12 cellular contexts compared by ENCODE assay signal in genomic region chr10:680146-680545, GRCh38. TPM values are rescaled to one million over a fixed set of nuclear protein-coding genes. Genes with fewer than 3 reads are reported as not detected.
DNase-seq lines count a peak whose midpoint lies in the region; ATAC-seq and TF ChIP-seq lines count a peak whose summit lies in the region.
"Had no signal": no experiment of that assay in that cellular context is flagged by ENCODE, and none has a peak within 500 bp of the region (broad histone marks: within the 10 kb centered on the region; RNA-seq: fewer than 3 reads in every experiment).

No MANE protein-coding gene starts in this region.

- H3K36me3 ChIP-seq in GM23338 (ENCODE audit: insufficient read depth) (no peaks in the 10 kb centered on the region), psoas muscle (ENCODE audit: insufficient read depth in 1 of 2, low read depth in 1 of 2) (no peaks in the 10 kb centered on the region), GM23248 (ENCODE audit: low read depth) (no peaks in the 10 kb centered on the region)

- H3K27me3 ChIP-seq in GM23338 (ENCODE audit: insufficient read depth) (no peaks in the 10 kb centered on the region), dorsolateral prefrontal cortex (no peaks in the 10 kb centered on the region), psoas muscle (ENCODE audit: insufficient read depth in 3 of 3, low read length in 2 of 3) (no peaks in the 10 kb centered on the region), GM23248 (replicated peaks; ENCODE audit: insufficient read depth) (no peaks in the 10 kb centered on the region)

- H3K27ac ChIP-seq in GM23338 (ENCODE audit: low read depth) = no peak overlapping the region
- H3K27ac ChIP-seq in dorsolateral prefrontal cortex = peak overlapping the region in 54 of 59 donors; percentile 23 to 87 (median 66)
- H3K27ac ChIP-seq in psoas muscle = peak overlapping the region; percentile 71
- H3K27ac ChIP-seq in GM23248 = no peak overlapping the region

- no peak overlapping the region for H3K4me3 Mint-ChIP-seq in GM23338
- H3K4me3 Mint-ChIP-seq: activated CD4-positive, alpha-beta T cell treated with anti-CD3 and anti-CD28 coated beads for 36 hours; activated T-cell treated with anti-CD3 and anti-CD28 coated beads, Interleukin-2, amount 50 U/mL, for 72 hours; endodermal cell had no signal

- H3K27me3 Mint-ChIP-seq in GM23338 (ENCODE audit: insufficient read depth, low read depth, poor library complexity) = peaks cover 7% of the 10 kb centered on the region

- no peak for TF ChIP-seq CTCF in GM23338 (conservative IDR thresholded peaks at IDR 0.05; ENCODE audit: low read depth in 2 of 2)
- no peak for TF ChIP-seq CTCF in dorsolateral prefrontal cortex (IDR thresholded peaks at IDR 0.05 in 54 of 56, conservative IDR thresholded peaks at IDR 0.05 in 2 of 56; ENCODE audit: low read depth in 1 of 56, partially characterized antibody in 56 of 56)
- no peak for TF ChIP-seq CTCF in psoas muscle (IDR thresholded peaks at IDR 0.05)

- WGBS in psoas muscle, 3 donors = 8 to 16% (median 16%) methylated on average over 11 of the region's 11 CpGs
- WGBS in GM23248 (ENCODE audit: low coverage in 1 of 2, low lambda C conversion rate in 2 of 2, missing lambda C conversion rate in 2 of 2), 2 experiments = 87 to 89% methylated on average over 11 of the region's 11 CpGs

- H3K9me2 ChIP-seq in GM23338 (ENCODE audit: insufficient read depth) (no peaks in the 10 kb centered on the region), GM23248 (ENCODE audit: insufficient read depth) (no peaks in the 10 kb centered on the region)

- ATAC-seq in GM23338 = peak; percentile 18; the same call in 2 of the 3 replicates
- peak; percentile 86 to 90 (median 90) for ATAC-seq in psoas muscle
- ATAC-seq in GM18498 (IDR thresholded peaks at IDR 0.05; ENCODE audit: unreplicated experiment) = no peak
- no peak for ATAC-seq in HG03460 (IDR thresholded peaks at IDR 0.05; ENCODE audit: unreplicated experiment)
- ATAC-seq in HG02798 (IDR thresholded peaks at IDR 0.05; ENCODE audit: poor library complexity, unreplicated experiment) = no peak
- ATAC-seq: activated CD4-positive, alpha-beta T cell treated with anti-CD3 and anti-CD28 coated beads for 36 hours; activated T-cell treated with anti-CD3 and anti-CD28 coated beads, Interleukin-2, amount 50 U/mL, for 72 hours had no signal

- no peaks in the 10 kb centered on the region for H3F3A ChIP-seq in GM23338 (replicated peaks; ENCODE audit: low read depth)
- H3F3A ChIP-seq in GM23248 (ENCODE audit: insufficient read depth) = peaks cover 32% of the 10 kb centered on the region

- peaks cover 7% of the 10 kb centered on the region for H3K4me1 Mint-ChIP-seq in GM23338
- H3K4me1 Mint-ChIP-seq: endodermal cell had no signal

- H3K4me2 ChIP-seq in GM23338 = no peak overlapping the region
- no peak overlapping the region for H3K4me2 ChIP-seq in GM23248 (ENCODE audit: unreplicated experiment)

- DNase-seq in GM23338 (ENCODE audit: low spot score) (no peak), NCI-H345 treated with DMSO at 0.1 percent for 48 hours (lab: John Stamatoyannopoulos, UW; ENCODE audit: unreplicated experiment) (peak; percentile 85), dorsolateral prefrontal cortex (peak in 3 of 10 donors; percentile 37 to 43 (median 43)), psoas muscle (peak; percentile 47 to 90), GM23248 (no peak)
- DNase-seq: activated CD4-positive, alpha-beta T cell treated with anti-CD3 and anti-CD28 coated beads for 36 hours; activated T-cell treated with anti-CD3 and anti-CD28 coated beads, Interleukin-2, amount 50 U/mL, for 72 hours; stimulated activated CD4-positive, alpha-beta T cell treated with anti-CD3 and anti-CD28 coated beads, Interleukin-1b, Interleukin-23, amount 100 ng/mL, for 48 hours had no signal

- H3K9me3 ChIP-seq in psoas muscle (no peaks in the 10 kb centered on the region), GM23248 (ENCODE audit: low read depth) (no peaks in the 10 kb centered on the region)

- H3K4me3 ChIP-seq in GM23338 (no peak overlapping the region), dorsolateral prefrontal cortex (peak overlapping the region in 4 of 59 donors; percentile 3 to 21 (median 12)), psoas muscle (no peak overlapping the region), GM23248 (no peak overlapping the region)

- no peaks in the 10 kb centered on the region for H3K36me3 Mint-ChIP-seq in GM23338 (ENCODE audit: low read depth)

- in situ Hi-C loops in GM23248 (cut with MboI) = no loop called here

- no peaks in the 10 kb centered on the region; the same call in none of the 2 replicates for H4K20me1 ChIP-seq in GM23338 (replicated peaks; ENCODE audit: insufficient read depth)
- H4K20me1 ChIP-seq in GM23248 (ENCODE audit: insufficient read depth) = peaks cover 3% of the 10 kb centered on the region; the same call in 1 of the 2 replicates

- H3K4me1 ChIP-seq in GM23338 (ENCODE audit: insufficient read depth) (no peaks in the 10 kb centered on the region), psoas muscle (peaks cover 55% of the 10 kb centered on the region), GM23248 (ENCODE audit: insufficient read depth) (peaks cover 30% of the 10 kb centered on the region)

- intact Hi-C loops in dorsolateral prefrontal cortex (cut with DNase I) (no loop called here), psoas muscle (cut with DNase I) (loop anchor here (5.0 kb wide), 3 partner anchors 53 to 168 kb away; no protein-coding TSS in a partner anchor)

- H3K9ac ChIP-seq in GM23248 = no peak overlapping the region

- no peak overlapping the region for H3K27ac Mint-ChIP-seq in GM23338
- H3K27ac Mint-ChIP-seq: activated CD4-positive, alpha-beta T cell treated with anti-CD3 and anti-CD28 coated beads for 36 hours; activated T-cell treated with anti-CD3 and anti-CD28 coated beads, Interleukin-2, amount 50 U/mL, for 72 hours; endodermal cell had no signal

- H3K79me2 ChIP-seq in GM23338 (replicated peaks; ENCODE audit: insufficient read depth) (peaks cover 77% of the 10 kb centered on the region), GM23248 (ENCODE audit: insufficient read depth) (peaks cover 80% of the 10 kb centered on the region)

- H3K9me3 Mint-ChIP-seq in GM23338 = peaks cover 1% of the 10 kb centered on the region; the same call in 1 of the 3 replicates
- H3K9me3 Mint-ChIP-seq: activated T-cell treated with anti-CD3 and anti-CD28 coated beads, Interleukin-2, amount 50 U/mL, for 72 hours; endodermal cell had no signal

- H2AFZ ChIP-seq in GM23338 = no peak overlapping the region
- H2AFZ ChIP-seq in GM23248 = no peak overlapping the region

TF ChIP-seq in GM23338, 12 proteins besides CTCF, POLR2A, EP300 and RAD21:
- TF ChIP-seq EZH2phosphoT487 (IDR thresholded peaks at IDR 0.05; ENCODE audit: unreplicated experiment) (no peak), ETS1 (IDR thresholded peaks at IDR 0.05) (no peak)

RNA-seq across cellular contexts. Expression of gene DIP2C, which starts 9.3 kb away (rescaled TPM):
- total RNA-seq in GM23338 (2014; rRNA removed; shearing (Covaris generic)) = 7.5 and 7.7 TPM in 2 replicates
- 5.0 and 5.1 TPM in 2 replicates for polyA plus RNA-seq in GM23338 (2016; fragmentation: Nextera tagmentation; extraction: Ambion mirVana)
- total RNA-seq in dorsolateral prefrontal cortex = 100 to 1,000 TPM in 1 of 120 experiments, 10 to 100 TPM in 119; 39.6 to 102 (median 58.2) TPM
- total RNA-seq in psoas muscle = 10 to 100 TPM; 25.0 to 32.0 (median 30.4) TPM
- polyA plus RNA-seq in psoas muscle = 10 to 100 TPM in 2 of 3 donors, 1 to 10 TPM in 1; 7.7 to 17.1 (median 10.3) TPM
- 10.2 and 12.0 TPM in 2 replicates for total RNA-seq in GM23248 (2014; rRNA removed; shearing (Covaris generic))
- polyA plus RNA-seq in GM23248 (2016; fragmentation: Nextera tagmentation; extraction: Ambion mirVana) = 11.8 and 13.1 TPM in 2 replicates

Comparison
In these comparisons a context has a peak if more than half of its experiments do, and no peak if none do; other contexts are left out.
1. ATAC-seq: peak in GM23338 (single experiment) and psoas muscle (4 of 4); none in GM18498 (single experiment), HG03460 (single experiment) and HG02798 (single experiment).
2. DNase-seq: peak in NCI-H345 treated with DMSO at 0.1 percent for 48 hours (single experiment) and psoas muscle (2 of 2); none in GM23338 (single experiment) and GM23248 (single experiment).
3. H3K27ac ChIP-seq: peak in dorsolateral prefrontal cortex (54 of 59) and psoas muscle (single experiment); none in GM23338 (single experiment) and GM23248 (single experiment).
4. intact Hi-C loops: an anchor here in psoas muscle (5.0 kb wide); none called in dorsolateral prefrontal cortex.